In the genomic region with DNA sequence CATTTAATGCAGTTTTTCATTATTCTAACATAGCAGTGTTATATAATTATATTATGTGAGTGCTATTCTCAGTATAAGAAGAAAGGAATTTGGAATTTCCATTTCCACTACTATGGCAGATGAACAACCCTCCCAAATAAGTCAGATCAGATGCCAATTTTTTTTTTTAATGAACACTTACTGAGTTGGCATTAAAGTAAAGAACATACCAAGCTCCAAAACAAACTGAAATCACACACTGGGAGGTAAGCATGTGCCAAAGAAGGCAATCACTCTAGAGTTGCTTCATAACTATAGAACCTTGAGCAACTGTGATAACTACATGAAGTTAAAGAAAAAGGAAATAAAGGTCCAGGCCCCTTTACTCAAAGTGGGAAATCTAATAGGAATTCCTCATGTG, we compare ENCODE assay signal across 13 cellular contexts.
"Had no signal": no experiment of that assay in that cellular context is flagged by ENCODE, and none has a peak within 500 bp of the region (broad histone marks: within the 10 kb centered on the region; RNA-seq: fewer than 3 reads in every experiment).

No MANE protein-coding gene starts in this region.

- DNase-seq: activated B cell treated with CpG ODN at 0.5 μM for 24 hours; activated CD4-positive, alpha-beta T cell treated with anti-CD3 and anti-CD28 coated beads, Interleukin-2, amount 10 ng/mL, durations not matched to agents 24 days and 14 days; activated CD8-positive, alpha-beta memory T cell treated with anti-CD3 and anti-CD28 coated beads, Interleukin-2, amount 50 U/mL, for 48 hours; activated naive CD8-positive, alpha-beta T cell treated with anti-CD3 and anti-CD28 coated beads for 36 hours; activated T-cell treated with anti-CD3 and anti-CD28 coated beads, Interleukin-2, amount 50 U/mL, for 72 hours; anterior cingulate cortex; dermis blood vessel endothelial cell; naive B cell; ovary; stimulated activated CD4-positive, alpha-beta T cell treated with anti-CD3 and anti-CD28 coated beads, Interleukin-2, amount 100 ng/mL, for 24 hours had no signal

- H3K27me3 ChIP-seq: hepatocyte, neural progenitor cell, ovary had no signal

- H3K79me2 ChIP-seq: hepatocyte had no signal

- H3K4me2 ChIP-seq: hepatocyte, neural progenitor cell had no signal

- H3K9me3 ChIP-seq: ovary had no signal

- H2AFZ ChIP-seq: hepatocyte, neural progenitor cell had no signal

- H3K27ac ChIP-seq: hepatocyte, neural progenitor cell, ovary had no signal

- H3K36me3 ChIP-seq: neural progenitor cell, ovary had no signal

- FAIRE-seq: keratinocyte had no signal

- H3K9ac ChIP-seq: neural progenitor cell had no signal

- H3K4me1 ChIP-seq: neural progenitor cell had no signal

- H3K4me3 ChIP-seq: hepatocyte, neural progenitor cell, ovary had no signal
